Comparison of ENCODE assay signal across 1 cellular context in genomic region chr22:42169055-42169469, GRCh38.
TF ChIP-seq lines count a peak whose summit lies in the region.

No MANE protein-coding gene starts in this region.

TF ChIP-seq in GM12878, 131 proteins besides CTCF, POLR2A, EP300 and RAD21 (continued from another document):
- TF ChIP-seq ZNF592 (IDR thresholded peaks at IDR 0.05) (peak; percentile 92), NKRF (conservative IDR thresholded peaks at IDR 0.05) (no peak), SMC3 (IDR thresholded peaks at IDR 0.05; ENCODE audit: borderline replicate concordance, low read length) (peak; percentile 100), WRNIP1 (IDR thresholded peaks at IDR 0.05; ENCODE audit: borderline replicate concordance, low read depth, low read length) (peak; percentile 83; the same call in 1 of the 2 replicates), HDGF (IDR thresholded peaks at IDR 0.05) (peak; percentile 52; the same call in 1 of the 2 replicates), SMAD5 (IDR thresholded peaks at IDR 0.05; ENCODE audit: low read depth) (no peak), ZBTB33 (IDR thresholded peaks at IDR 0.05) (peak; percentile 81; the same call in 1 of the 2 replicates), RUNX3 (IDR thresholded peaks at IDR 0.05; ENCODE audit: low read length) (peak; percentile 61), YY1 (IDR thresholded peaks at IDR 0.05; ENCODE audit: low read depth, low read length) (peak; percentile 80)
TF ChIP-seq in GM12878: peak in this region for 16.
